Comparison of ENCODE assay signal across 8 cellular contexts in genomic region chr2:98460573-98461560, GRCh38. TPM values are rescaled to one million over a fixed set of nuclear protein-coding genes. Genes with fewer than 3 reads are reported as not detected.
DNase-seq lines count a peak whose midpoint lies in the region; ATAC-seq and TF ChIP-seq lines count a peak whose summit lies in the region.

No MANE protein-coding gene starts in this region.

- DNase-seq in left ventricle myocardium inferior (no peak), cardiac septum (ENCODE audit: low spot score) (no peak), naive B cell (peak; percentile 77), amniotic stem cell (lab: John Stamatoyannopoulos, UW) (no peak), hepatic stellate cell (ENCODE audit: low spot score) (no peak)
- peak; percentile 93 for DNase-seq in activated CD4-positive, alpha-beta memory T cell treated with anti-CD3 and anti-CD28 coated beads for 36 hours
- DNase-seq in effector CD8-positive, alpha-beta T cell (lab: John Stamatoyannopoulos, UW), result no peak

- no peaks in the 10 kb centered on the region for H3K27me3 Mint-ChIP-seq in activated CD4-positive, alpha-beta memory T cell treated with anti-CD3 and anti-CD28 coated beads for 36 hours
- H3K27me3 Mint-ChIP-seq in naive B cell, result peaks cover 0 to 7% (median 0%) of the 10 kb centered on the region in 3 donors

- H3K9me3 Mint-ChIP-seq in activated CD4-positive, alpha-beta memory T cell treated with anti-CD3 and anti-CD28 coated beads for 36 hours, result no peaks in the 10 kb centered on the region
- peaks cover 0 to 8% (median 5%) of the 10 kb centered on the region in 7 donors for H3K9me3 Mint-ChIP-seq in naive B cell

- H3K36me3 Mint-ChIP-seq in activated CD4-positive, alpha-beta memory T cell treated with anti-CD3 and anti-CD28 coated beads for 36 hours, result peaks cover 6% of the 10 kb centered on the region
- H3K36me3 Mint-ChIP-seq in naive B cell, result no peaks in the 10 kb centered on the region

- H3K36me3 ChIP-seq in left ventricle myocardium inferior, result no peaks in the 10 kb centered on the region

- H3K4me3 Mint-ChIP-seq in activated CD4-positive, alpha-beta memory T cell treated with anti-CD3 and anti-CD28 coated beads for 36 hours, result peak overlapping the region; percentile 23
- H3K4me3 Mint-ChIP-seq in naive B cell, result peak overlapping the region in 7 of 8 donors; percentile 31 to 89 (median 74)

- H3K27me3 ChIP-seq in left ventricle myocardium inferior (ENCODE audit: low read depth), result no peaks in the 10 kb centered on the region

- TF ChIP-seq CTCF in left ventricle myocardium inferior (IDR thresholded peaks at IDR 0.05; ENCODE audit: borderline replicate concordance), result no peak

- H3K27ac Mint-ChIP-seq in activated CD4-positive, alpha-beta memory T cell treated with anti-CD3 and anti-CD28 coated beads for 36 hours, result peak overlapping the region; percentile 96
- peak overlapping the region; percentile 76 to 96 (median 94) for H3K27ac Mint-ChIP-seq in naive B cell

- peak; percentile 68 for ATAC-seq in HG03354 (IDR thresholded peaks at IDR 0.05; ENCODE audit: poor library complexity, severe bottlenecking, unreplicated experiment)
- ATAC-seq in naive B cell (ENCODE audit: low read depth in 2 of 2), result peak; percentile 77 to 80

- peak overlapping the region; percentile 21 for H3K27ac ChIP-seq in left ventricle myocardium inferior (replicated peaks)

- H3K4me3 ChIP-seq in left ventricle myocardium inferior, result no peak overlapping the region

- POLR2A ChIA-PET in activated CD4-positive, alpha-beta memory T cell treated with anti-CD3 and anti-CD28 coated beads for 36 hours (lab: Charles Lee), result interaction anchor here (1.2 to 3.5 kb wide), 2 partner anchors 10 to 14 kb away, joined by 4 to 22 read pairs; no protein-coding TSS in a partner anchor

- H3K9me3 ChIP-seq in left ventricle myocardium inferior (replicated peaks), result no peaks in the 10 kb centered on the region

- CTCF ChIA-PET in activated CD4-positive, alpha-beta memory T cell treated with anti-CD3 and anti-CD28 coated beads for 36 hours (lab: Charles Lee), result interaction anchor here (0.7 to 5.0 kb wide), 6 partner anchors 10 to 310 kb away, joined by 3 to 20 read pairs (median 4); no protein-coding TSS in a partner anchor

- H3K4me1 Mint-ChIP-seq in activated CD4-positive, alpha-beta memory T cell treated with anti-CD3 and anti-CD28 coated beads for 36 hours (ENCODE audit: low read depth), result peaks cover 89% of the 10 kb centered on the region
- H3K4me1 Mint-ChIP-seq in naive B cell, result peaks cover 55 to 70% (median 60%) of the 10 kb centered on the region in 3 donors

- intact Hi-C loops in left ventricle myocardium inferior (cut with micrococcal nuclease), result no loop called here
- intact Hi-C loops in cardiac septum (cut with DNase I), result no loop called here
- intact Hi-C loops in activated CD4-positive, alpha-beta memory T cell treated with anti-CD3 and anti-CD28 coated beads for 36 hours (cut with micrococcal nuclease), result loop anchor here (10.0 kb wide), 1 partner anchor 274 kb away; the partner anchor contains the start of gene MGAT4A

- H3K4me1 ChIP-seq in left ventricle myocardium inferior, result peaks cover 64% of the 10 kb centered on the region

RNA-seq across cellular contexts. Expression of gene INPP4A, which starts 16.2 kb away (rescaled TPM):
- 20.8 TPM for total RNA-seq in left ventricle myocardium inferior
- 19.9 TPM for total RNA-seq in cardiac septum
- 10 to 100 TPM; 40.7 to 42.0 TPM for total RNA-seq in activated CD4-positive, alpha-beta memory T cell treated with anti-CD3 and anti-CD28 coated beads for 36 hours
- 1 to 10 TPM; 1.8 to 4.3 (median 2.9) TPM for polyA plus RNA-seq in naive B cell (ENCODE audit: low read depth in 6 of 6)

Comparison
In these comparisons a context has a peak if more than half of its experiments do, and no peak if none do; other contexts are left out.
1. DNase-seq: peak in activated CD4-positive, alpha-beta memory T cell treated with anti-CD3 and anti-CD28 coated beads for 36 hours (single experiment) and naive B cell (single experiment); none in left ventricle myocardium inferior (single experiment), cardiac septum (single experiment), amniotic stem cell (single experiment), effector CD8-positive, alpha-beta T cell (single experiment) and hepatic stellate cell (single experiment).